In genomic region chr2:187461294-187462261, GRCh38 we compare ENCODE assay signal across 1 cellular context.
TF ChIP-seq lines count a peak whose summit lies in the region.

No MANE protein-coding gene starts in this region.

TF ChIP-seq in HepG2, 621 proteins besides CTCF, POLR2A, EP300 and RAD21 (continued from another document and continues in another):
- peak; percentile 88 for TF ChIP-seq ZNF574 (CRISPR knock-in tag; IDR thresholded peaks at IDR 0.05)
- TF ChIP-seq GABPA (IDR thresholded peaks at IDR 0.05; ENCODE audit: low read depth, low read length), result peak; percentile 71
- TF ChIP-seq GABPA (CRISPR knock-in tag; IDR thresholded peaks at IDR 0.05; ENCODE audit: low read depth), result peak; percentile 91
- TF ChIP-seq, protein P1, sequence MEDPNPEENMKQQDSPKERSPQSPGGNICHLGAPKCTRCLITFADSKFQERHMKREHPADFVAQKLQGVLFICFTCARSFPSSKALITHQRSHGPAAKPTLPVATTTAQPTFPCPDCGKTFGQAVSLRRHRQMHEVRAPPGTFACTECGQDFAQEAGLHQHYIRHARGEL (CRISPR knock-in tag; IDR thresholded peaks at IDR 0.05), result no peak
- peak; percentile 90 for TF ChIP-seq ZNF343 (CRISPR knock-in tag; IDR thresholded peaks at IDR 0.05)
- TF ChIP-seq NKX3-1 (CRISPR knock-in tag; IDR thresholded peaks at IDR 0.05), result no peak
- TF ChIP-seq, protein P2, sequence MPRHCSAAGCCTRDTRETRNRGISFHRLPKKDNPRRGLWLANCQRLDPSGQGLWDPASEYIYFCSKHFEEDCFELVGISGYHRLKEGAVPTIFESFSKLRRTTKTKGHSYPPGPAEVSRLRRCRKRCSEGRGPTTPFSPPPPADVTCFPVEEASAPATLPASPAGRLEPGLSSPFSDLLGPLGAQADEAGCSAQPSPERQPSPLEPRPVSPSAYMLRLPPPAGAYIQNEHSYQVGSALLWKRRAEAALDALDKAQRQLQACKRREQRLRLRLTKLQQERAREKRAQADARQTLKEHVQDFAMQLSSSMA (CRISPR knock-in tag; IDR thresholded peaks at IDR 0.05), result no peak
- peak; percentile 55; the same call in 1 of the 2 replicates for TF ChIP-seq FOXK1 (CRISPR knock-in tag; IDR thresholded peaks at IDR 0.05; ENCODE audit: borderline replicate concordance, low read depth)
- 0 out of 2 replicates have a peak, but pooled peaks have one; percentile 23 for TF ChIP-seq ZNF142 (CRISPR knock-in tag; IDR thresholded peaks at IDR 0.05)
- peak; percentile 95 for TF ChIP-seq THAP11 (CRISPR knock-in tag; IDR thresholded peaks at IDR 0.05)
- no peak for TF ChIP-seq ZNF354B (CRISPR knock-in tag; IDR thresholded peaks at IDR 0.05)
- TF ChIP-seq AFF4 (CRISPR knock-in tag; IDR thresholded peaks at IDR 0.05), result no peak
- TF ChIP-seq ZNF713 (CRISPR knock-in tag; IDR thresholded peaks at IDR 0.05), result no peak
- TF ChIP-seq AGO2 (optimal IDR thresholded peaks at IDR 0.05; ENCODE audit: low read depth, low read length), result no peak
- TF ChIP-seq KDM1A (CRISPR knock-in tag; IDR thresholded peaks at IDR 0.05), result no peak
- no peak; the same call in 1 of the 2 replicates for TF ChIP-seq MAFF (IDR thresholded peaks at IDR 0.05; ENCODE audit: low read depth, low read length)
- TF ChIP-seq ZNF891 (CRISPR knock-in tag; IDR thresholded peaks at IDR 0.05), result no peak
- no peak; the same call in 1 of the 2 replicates for TF ChIP-seq STAT5B (CRISPR knock-in tag; IDR thresholded peaks at IDR 0.05)
- TF ChIP-seq MAFK (conservative IDR thresholded peaks at IDR 0.05 in 1 of 2, IDR thresholded peaks at IDR 0.05 in 1 of 2; ENCODE audit: low read length in 2 of 2), result no peak
- TF ChIP-seq TSC22D2 (CRISPR knock-in tag; IDR thresholded peaks at IDR 0.05; ENCODE audit: borderline replicate concordance), result 0 out of 2 replicates have a peak, but pooled peaks have one; percentile 22
- TF ChIP-seq PHF5A (CRISPR knock-in tag; IDR thresholded peaks at IDR 0.05; ENCODE audit: low read depth, unreplicated experiment), result peak; percentile 67
- TF ChIP-seq ZBTB40 (IDR thresholded peaks at IDR 0.05), result 0 out of 2 replicates have a peak, but pooled peaks have one; percentile 22
- TF ChIP-seq ZBTB40 (CRISPR knock-in tag; IDR thresholded peaks at IDR 0.05), result 0 out of 2 replicates have a peak, but pooled peaks have one; percentile 74
- peak; percentile 51; the same call in 1 of the 2 replicates for TF ChIP-seq POGK (CRISPR knock-in tag; conservative IDR thresholded peaks at IDR 0.05)
- TF ChIP-seq NR3C1 (CRISPR knock-in tag; IDR thresholded peaks at IDR 0.05), result no peak
- no peak for TF ChIP-seq ETV6 (CRISPR knock-in tag; conservative IDR thresholded peaks at IDR 0.05)
- TF ChIP-seq, protein P3, sequence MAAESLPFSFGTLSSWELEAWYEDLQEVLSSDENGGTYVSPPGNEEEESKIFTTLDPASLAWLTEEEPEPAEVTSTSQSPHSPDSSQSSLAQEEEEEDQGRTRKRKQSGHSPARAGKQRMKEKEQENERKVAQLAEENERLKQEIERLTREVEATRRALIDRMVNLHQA (CRISPR knock-in tag; IDR thresholded peaks at IDR 0.05), result no peak
- peak; percentile 94; the same call in 1 of the 2 replicates for TF ChIP-seq ZNF350 (CRISPR knock-in tag; IDR thresholded peaks at IDR 0.05; ENCODE audit: borderline replicate concordance, low read depth)
